7 cellular contexts compared by ENCODE assay signal in the genomic region with DNA sequence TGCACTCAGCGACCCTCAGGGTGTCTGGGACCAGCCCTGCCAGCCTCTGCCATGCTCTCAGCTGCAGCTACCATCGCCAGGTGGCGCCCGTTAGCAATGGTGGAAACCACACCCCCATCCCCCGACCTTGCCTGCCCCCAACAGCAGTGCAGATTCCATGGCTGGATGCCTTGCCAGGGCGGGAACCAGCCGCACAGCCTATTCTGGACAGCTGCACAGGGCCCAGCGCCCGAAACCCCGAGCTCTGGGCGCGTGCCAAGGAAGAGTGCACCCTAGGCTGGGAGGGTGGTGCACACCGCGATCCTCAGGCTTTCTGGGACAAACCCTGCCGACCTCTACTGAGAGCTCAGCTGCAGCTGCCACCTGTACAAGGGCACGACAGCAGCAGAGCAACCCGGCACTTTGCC.
DNase-seq lines count a peak whose midpoint lies in the region; ATAC-seq and TF ChIP-seq lines count a peak whose summit lies in the region.
"Not testable (repeated sequence)": the region's sequence is repeated elsewhere in the genome, so short reads cannot be mapped to it uniquely, and the experiment has no call there.

No MANE protein-coding gene starts in this region.

- POLR2A ChIA-PET in OCI-LY7 (lab: Charles Lee); activated B cell treated with CpG ODN at 0.5 μM for 24 hours (lab: Charles Lee): not testable (repeated sequence)

- not testable (repeated sequence) for H2AFZ ChIP-seq in OCI-LY7 (ENCODE audit: low read length)

- not testable (repeated sequence) for H3K27ac Mint-ChIP-seq in activated B cell treated with CpG ODN at 0.5 μM for 24 hours; glutamatergic neuron (ENCODE audit: unreplicated experiment)

- intact Hi-C loops in OCI-LY7 (cut with micrococcal nuclease; ENCODE audit: unreplicated experiment); activated B cell treated with CpG ODN at 0.5 μM for 24 hours (cut with micrococcal nuclease); left lung (cut with DNase I): not testable (repeated sequence)

- not testable (repeated sequence) for H3K4me3 Mint-ChIP-seq in activated B cell treated with CpG ODN at 0.5 μM for 24 hours; glutamatergic neuron (ENCODE audit: unreplicated experiment)

- not testable (repeated sequence) for H3K27ac ChIP-seq in OCI-LY7 (ENCODE audit: low read depth, low read length, poor library complexity, severe bottlenecking); left lung

- not testable (repeated sequence) for H3K4me1 Mint-ChIP-seq in activated B cell treated with CpG ODN at 0.5 μM for 24 hours; glutamatergic neuron (ENCODE audit: low read depth, unreplicated experiment)

- H3K4me1 ChIP-seq in OCI-LY7 (ENCODE audit: insufficient read depth, low read length, poor library complexity, severe bottlenecking); left lung: not testable (repeated sequence)

- peak overlapping the region; percentile 69; the same call in 1 of the 2 replicates for H3K4me3 ChIP-seq in GM08714 (ENCODE audit: low read length)
- H3K4me3 ChIP-seq in OCI-LY7 (ENCODE audit: low read depth, low read length, poor library complexity, severe bottlenecking); left lung: not testable (repeated sequence)

- H3K9me3 Mint-ChIP-seq in activated B cell treated with CpG ODN at 0.5 μM for 24 hours; glutamatergic neuron (ENCODE audit: unreplicated experiment): not testable (repeated sequence)

- not testable (repeated sequence) for H3K27me3 ChIP-seq in left lung

- not testable (repeated sequence) for H3K27me3 Mint-ChIP-seq in activated B cell treated with CpG ODN at 0.5 μM for 24 hours; glutamatergic neuron (ENCODE audit: unreplicated experiment)

- CTCF ChIA-PET in OCI-LY7 (lab: Charles Lee; ENCODE audit: unreplicated experiment); activated B cell treated with CpG ODN at 0.5 μM for 24 hours (lab: Charles Lee): not testable (repeated sequence)

- TF ChIP-seq CTCF in OCI-LY7 (conservative IDR thresholded peaks at IDR 0.05; ENCODE audit: low read length); activated B cell treated with CpG ODN at 0.5 μM for 24 hours (IDR thresholded peaks at IDR 0.05); glutamatergic neuron (IDR thresholded peaks at IDR 0.05; ENCODE audit: partially characterized antibody, unreplicated experiment); left lung (IDR thresholded peaks at IDR 0.05): not testable (repeated sequence)

- ATAC-seq in HG03442 (IDR thresholded peaks at IDR 0.05; ENCODE audit: unreplicated experiment) (peak; percentile 55), activated B cell treated with CpG ODN at 0.5 μM for 24 hours (ENCODE audit: low read depth) (peak; percentile 42), left lung (peak; percentile 50)

- H3K79me2 ChIP-seq in OCI-LY7 (ENCODE audit: insufficient read depth, low read depth, low read length), result not testable (repeated sequence)

- not testable (repeated sequence) for H3K36me3 Mint-ChIP-seq in activated B cell treated with CpG ODN at 0.5 μM for 24 hours (ENCODE audit: low read depth); glutamatergic neuron (ENCODE audit: unreplicated experiment)

- DNase-seq in OCI-LY7 (ENCODE audit: low spot score) (peak; percentile 22), glutamatergic neuron (peak; percentile 2), left lung (peak in 1 of 2 donors; percentile 73), putamen (ENCODE audit: low spot score) (peak; percentile 0)
- DNase-seq in activated B cell treated with CpG ODN at 0.5 μM for 24 hours, result not testable (repeated sequence)

- H4K20me1 ChIP-seq in OCI-LY7 (ENCODE audit: insufficient read depth, low read length), result not testable (repeated sequence)

- not testable (repeated sequence) for H3K9me3 ChIP-seq in OCI-LY7 (ENCODE audit: low read length); left lung

- H3K4me2 ChIP-seq in OCI-LY7 (ENCODE audit: low read length), result peak overlapping the region; percentile 40; the same call in 1 of the 2 replicates

- not testable (repeated sequence) for H3K36me3 ChIP-seq in OCI-LY7 (ENCODE audit: insufficient read depth, low read length); left lung

- not testable (repeated sequence) for BruUV-seq in OCI-LY7 (replicated peaks; lab: Mats Ljungman, UMichigan)

- H3K9me2 ChIP-seq in OCI-LY7 (ENCODE audit: insufficient read depth, low read length), result not testable (repeated sequence)
